1 cellular context compared by ENCODE assay signal in genomic region chrX:149940015-149940716, GRCh38.
A peak's percentile ranks its signal among the peaks of the same experiment; 100 is the strongest.
TF ChIP-seq lines count a peak whose summit lies in the region.

No MANE protein-coding gene starts in this region.

TF ChIP-seq in A549, 52 proteins besides CTCF, POLR2A, EP300 and RAD21 (continued from another document):
- TF ChIP-seq GATA3 (IDR thresholded peaks at IDR 0.05; ENCODE audit: borderline replicate concordance) (no peak), E2F6 (IDR thresholded peaks at IDR 0.05; ENCODE audit: borderline replicate concordance, low read depth) (no peak), MAZ (IDR thresholded peaks at IDR 0.05; ENCODE audit: borderline replicate concordance, low read depth, low read length) (peak; percentile 72; the same call in 1 of the 2 replicates), SMC3 (IDR thresholded peaks at IDR 0.05) (peak; percentile 37; the same call in 2 of the 3 replicates), JUN (IDR thresholded peaks at IDR 0.05) (no peak; a peak in 1 of 5 replicates), HOXB13 (CRISPR knock-in tag; IDR thresholded peaks at IDR 0.05; ENCODE audit: low read depth) (no peak), RNF2 (IDR thresholded peaks at IDR 0.05; ENCODE audit: borderline replicate concordance, low read depth) (no peak), ZC3H11A (IDR thresholded peaks at IDR 0.05) (no peak), NR3C1 (IDR thresholded peaks at IDR 0.05) (no peak), KDM5A (IDR thresholded peaks at IDR 0.05) (peak; percentile 48; the same call in 1 of the 2 replicates), RARB (CRISPR knock-in tag; IDR thresholded peaks at IDR 0.05) (no peak), PBX3 (IDR thresholded peaks at IDR 0.05) (peak; percentile 48), MYC (IDR thresholded peaks at IDR 0.05; ENCODE audit: borderline replicate concordance, low read length) (no peak), REST (IDR thresholded peaks at IDR 0.05) (0 out of 2 replicates have a peak, but pooled peaks have one; percentile 25), MAX (IDR thresholded peaks at IDR 0.05) (no peak; the same call in 1 of the 2 replicates), ZSCAN20 (CRISPR knock-in tag; IDR thresholded peaks at IDR 0.05) (no peak), KDM1A (IDR thresholded peaks at IDR 0.05; ENCODE audit: low read depth) (no peak), CHD2 (IDR thresholded peaks at IDR 0.05; ENCODE audit: low read length, partially characterized antibody) (no peak), POLR2AphosphoS2 (conservative IDR thresholded peaks at IDR 0.05; ENCODE audit: low read length) (no peak), MAFK (IDR thresholded peaks at IDR 0.05; ENCODE audit: partially characterized antibody) (no peak)
